Comparison of ENCODE assay signal across 8 cellular contexts in genomic region chr14:61609143-61609851, GRCh38.
A peak's percentile ranks its signal among the peaks of the same experiment; 100 is the strongest.
DNase-seq lines count a peak whose midpoint lies in the region; ATAC-seq and TF ChIP-seq lines count a peak whose summit lies in the region.

No MANE protein-coding gene starts in this region.

- H3K27ac Mint-ChIP-seq in endodermal cell: peak overlapping the region; percentile 27

- H3K27me3 ChIP-seq in endodermal cell (ENCODE audit: control insufficient read depth, insufficient read depth, low read length, poor library complexity, severe bottlenecking): no peaks in the 10 kb centered on the region

- peaks cover 35% of the 10 kb centered on the region for H3K4me1 Mint-ChIP-seq in endodermal cell

- no peaks in the 10 kb centered on the region for H3K36me3 ChIP-seq in endodermal cell (ENCODE audit: control insufficient read depth, insufficient read depth, low read length)

- no peak overlapping the region for H3K9ac ChIP-seq in endodermal cell (ENCODE audit: extremely low read depth, low read length, poor library complexity, severe bottlenecking)

- no peaks in the 10 kb centered on the region for H3K27me3 Mint-ChIP-seq in endodermal cell (ENCODE audit: insufficient read depth)

- no peak overlapping the region for H3K4me3 Mint-ChIP-seq in endodermal cell

- H3K27ac ChIP-seq in endodermal cell (ENCODE audit: low read depth, low read length): peak overlapping the region; percentile 91

- no peak for TF ChIP-seq CTCF in endodermal cell (conservative IDR thresholded peaks at IDR 0.05)

- peaks cover 11% of the 10 kb centered on the region for H3K4me1 ChIP-seq in endodermal cell (ENCODE audit: control insufficient read depth, insufficient read depth, low read length)

- no peaks in the 10 kb centered on the region for H3K36me3 Mint-ChIP-seq in endodermal cell (ENCODE audit: low read depth)

- DNase-seq in COR-L47 (lab: John Stamatoyannopoulos, UW) (peak; percentile 12), NCI-H345 (lab: John Stamatoyannopoulos, UW) (peak; percentile 18), endodermal cell (peak; percentile 79), midbrain (lab: John Stamatoyannopoulos, UW) (peak; percentile 67), ACHN (no peak)
- no peak for DNase-seq in stimulated activated CD4-positive, alpha-beta T cell treated with anti-CD3 and anti-CD28 coated beads, Interleukin-15, amount 100 ng/mL, for 24 hours

- H3K9me3 ChIP-seq in endodermal cell (ENCODE audit: control insufficient read depth, low read length): no peaks in the 10 kb centered on the region

- H3K4me3 ChIP-seq in endodermal cell (ENCODE audit: low read length): peak overlapping the region; percentile 38

- no peaks in the 10 kb centered on the region for H3K9me3 Mint-ChIP-seq in endodermal cell

- ATAC-seq in GM18868 (IDR thresholded peaks at IDR 0.05; ENCODE audit: unreplicated experiment): no peak
- no peak for ATAC-seq in HG03521 (IDR thresholded peaks at IDR 0.05; ENCODE audit: unreplicated experiment)

- 46 to 55% methylated on average over 10 of the region's 10 CpGs for WGBS in endodermal cell (ENCODE audit: insufficient coverage in 1 of 2, insufficient read length in 1 of 2), 2 experiments

- in situ Hi-C loops in ACHN (cut with HindIII; ENCODE audit: low pct_ligation_motif_present, low pct_unique_long_range_greater_than_20kb, low sequenced_read_pairs): no loop called here

Comparison
In these comparisons a context has a peak if more than half of its experiments do, and no peak if none do; other contexts are left out.
1. DNase-seq: peak in COR-L47 (single experiment), NCI-H345 (single experiment), endodermal cell (single experiment) and midbrain (single experiment); none in ACHN (single experiment) and stimulated activated CD4-positive, alpha-beta T cell treated with anti-CD3 and anti-CD28 coated beads, Interleukin-15, amount 100 ng/mL, for 24 hours (single experiment).